1 cellular context compared by ENCODE assay signal in genomic region chr20:56658341-56658947, GRCh38. TPM values are rescaled to one million over a fixed set of nuclear protein-coding genes. Genes with fewer than 3 reads are reported as not detected.
"Had no signal": no experiment of that assay in that cellular context is flagged by ENCODE, and none has a peak within 500 bp of the region (broad histone marks: within the 10 kb centered on the region; RNA-seq: fewer than 3 reads in every experiment).

No MANE protein-coding gene starts in this region.

RNA-seq across cellular contexts. Expression of gene TFAP2C, which starts 29.3 kb away (rescaled TPM):
- total RNA-seq: GM12878 had no signal
